Comparison of ENCODE assay signal across 6 cellular contexts in the genomic region with DNA sequence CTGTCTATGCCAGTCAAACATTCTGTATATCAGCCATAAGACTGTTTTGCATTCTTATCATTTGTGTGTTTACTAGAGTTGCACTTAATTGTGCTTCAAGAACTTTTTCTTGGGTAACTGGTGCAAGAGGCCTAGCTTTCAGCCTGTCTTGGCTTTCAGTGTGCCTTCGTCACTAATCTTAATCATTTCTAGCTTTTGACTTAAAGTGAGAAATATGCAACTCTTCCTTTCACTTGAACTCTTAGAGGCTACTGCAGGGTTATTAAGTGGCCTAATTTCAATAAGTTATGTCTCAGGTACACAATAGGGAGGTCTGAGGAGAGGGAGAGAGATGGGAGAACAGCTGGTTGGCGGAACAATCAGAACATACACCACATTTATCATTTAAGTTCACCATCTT.
DNase-seq lines count a peak whose midpoint lies in the region; ATAC-seq, FAIRE-seq and TF ChIP-seq lines count a peak whose summit lies in the region.
"Not testable (repeated sequence)": the region's sequence is repeated elsewhere in the genome, so short reads cannot be mapped to it uniquely, and the experiment has no call there.

No MANE protein-coding gene starts in this region.

- CTCF ChIA-PET in CD4-positive, alpha-beta T cell (lab: Charles Lee); activated CD4-positive, alpha-beta T cell treated with anti-CD3 and anti-CD28 coated beads, Interleukin-2, amount 10 ng/mL, durations not matched to agents 7 days and 5 days (lab: Charles Lee): not testable (repeated sequence)

- peak overlapping the region; percentile 80 for H3K27ac Mint-ChIP-seq in CD4-positive, alpha-beta T cell
- peak overlapping the region; percentile 82 for H3K27ac Mint-ChIP-seq in T-helper 17 cell
- peak overlapping the region; percentile 86 for H3K27ac Mint-ChIP-seq in activated CD4-positive, alpha-beta T cell treated with anti-CD3 and anti-CD28 coated beads, Interleukin-2, amount 10 ng/mL, durations not matched to agents 7 days and 5 days
- H3K27ac Mint-ChIP-seq in activated T-cell treated with anti-CD3 and anti-CD28 coated beads, Interleukin-2, amount 50 U/mL, for 72 hours, result peak overlapping the region; percentile 76
- peak overlapping the region; percentile 67 for H3K27ac Mint-ChIP-seq in activated naive CD8-positive, alpha-beta T cell

- not testable (repeated sequence) for TF ChIP-seq CTCF in CD4-positive, alpha-beta T cell (IDR thresholded peaks at IDR 0.05)

- not testable (repeated sequence) for H3K9me3 Mint-ChIP-seq in CD4-positive, alpha-beta T cell; activated CD4-positive, alpha-beta T cell treated with anti-CD3 and anti-CD28 coated beads, Interleukin-2, amount 10 ng/mL, durations not matched to agents 7 days and 5 days; activated T-cell treated with anti-CD3 and anti-CD28 coated beads, Interleukin-2, amount 50 U/mL, for 72 hours; activated naive CD8-positive, alpha-beta T cell (ENCODE audit: low read depth)

- H3K9me3 ChIP-seq in CD4-positive, alpha-beta T cell (ENCODE audit: control insufficient read depth, low read length); T-helper 17 cell (ENCODE audit: control insufficient read depth, low read length, poor library complexity, severe bottlenecking): not testable (repeated sequence)

- not testable (repeated sequence) for DNase-seq in CD4-positive, alpha-beta T cell; GM18507 (ENCODE audit: extremely low spot score, insufficient read length, low read depth); T-helper 17 cell; activated CD4-positive, alpha-beta T cell treated with anti-CD3 and anti-CD28 coated beads, Interleukin-2, amount 10 ng/mL, durations not matched to agents 7 days and 5 days; activated T-cell treated with anti-CD3 and anti-CD28 coated beads, Interleukin-2, amount 50 U/mL, for 72 hours

- intact Hi-C loops in CD4-positive, alpha-beta T cell (cut with DNase I, micrococcal nuclease), result not testable (repeated sequence)

- peak; percentile 21 for FAIRE-seq in GM18507 (lab: Jason Lieb, UNC)

- not testable (repeated sequence) for ATAC-seq in CD4-positive, alpha-beta T cell (ENCODE audit: poor library complexity)
- peak; percentile 45 for ATAC-seq in T-helper 17 cell
- peak; percentile 49 to 68 for ATAC-seq in activated T-cell treated with anti-CD3 and anti-CD28 coated beads, Interleukin-2, amount 50 U/mL, for 72 hours (replicated peaks in 1 of 2)

- POLR2A ChIA-PET in CD4-positive, alpha-beta T cell (lab: Charles Lee), result interaction anchor here (1.1 kb wide), 1 partner anchor 173 kb away, joined by 3 read pairs; no protein-coding TSS in a partner anchor
- POLR2A ChIA-PET in activated CD4-positive, alpha-beta T cell treated with anti-CD3 and anti-CD28 coated beads, Interleukin-2, amount 10 ng/mL, durations not matched to agents 7 days and 5 days (lab: Charles Lee), result not testable (repeated sequence)

- not testable (repeated sequence) for H3K27me3 ChIP-seq in CD4-positive, alpha-beta T cell (ENCODE audit: control insufficient read depth, insufficient read depth, low read length)

- peaks cover 44% of the 10 kb centered on the region for H3K4me1 Mint-ChIP-seq in CD4-positive, alpha-beta T cell (ENCODE audit: low read depth)
- peaks cover 29% of the 10 kb centered on the region for H3K4me1 Mint-ChIP-seq in T-helper 17 cell
- H3K4me1 Mint-ChIP-seq in activated CD4-positive, alpha-beta T cell treated with anti-CD3 and anti-CD28 coated beads, Interleukin-2, amount 10 ng/mL, durations not matched to agents 7 days and 5 days, result peaks cover 38% of the 10 kb centered on the region
- peaks cover 49% of the 10 kb centered on the region for H3K4me1 Mint-ChIP-seq in activated T-cell treated with anti-CD3 and anti-CD28 coated beads, Interleukin-2, amount 50 U/mL, for 72 hours (ENCODE audit: low read depth)
- H3K4me1 Mint-ChIP-seq in activated naive CD8-positive, alpha-beta T cell (ENCODE audit: low read depth), result peaks cover 37% of the 10 kb centered on the region

- peak overlapping the region; percentile 49 for H3K4me3 Mint-ChIP-seq in CD4-positive, alpha-beta T cell
- H3K4me3 Mint-ChIP-seq in T-helper 17 cell, result peak overlapping the region; percentile 56
- H3K4me3 Mint-ChIP-seq in activated CD4-positive, alpha-beta T cell treated with anti-CD3 and anti-CD28 coated beads, Interleukin-2, amount 10 ng/mL, durations not matched to agents 7 days and 5 days; activated naive CD8-positive, alpha-beta T cell: not testable (repeated sequence)
- H3K4me3 Mint-ChIP-seq in activated T-cell treated with anti-CD3 and anti-CD28 coated beads, Interleukin-2, amount 50 U/mL, for 72 hours, result peak overlapping the region; percentile 10 to 43

- H3K27ac ChIP-seq in CD4-positive, alpha-beta T cell (ENCODE audit: low read depth, low read length), result not testable (repeated sequence)

- peaks cover 11% of the 10 kb centered on the region for H3K36me3 Mint-ChIP-seq in CD4-positive, alpha-beta T cell (ENCODE audit: low read depth)
- peaks cover 18% of the 10 kb centered on the region for H3K36me3 Mint-ChIP-seq in T-helper 17 cell (ENCODE audit: low read depth)
- peaks cover 32% of the 10 kb centered on the region for H3K36me3 Mint-ChIP-seq in activated CD4-positive, alpha-beta T cell treated with anti-CD3 and anti-CD28 coated beads, Interleukin-2, amount 10 ng/mL, durations not matched to agents 7 days and 5 days (ENCODE audit: low read depth)
- peaks cover 8 to 20% of the 10 kb centered on the region in 2 donors for H3K36me3 Mint-ChIP-seq in activated T-cell treated with anti-CD3 and anti-CD28 coated beads, Interleukin-2, amount 50 U/mL, for 72 hours (ENCODE audit: insufficient read depth in 2 of 2)
- not testable (repeated sequence) for H3K36me3 Mint-ChIP-seq in activated naive CD8-positive, alpha-beta T cell

- H3K27me3 Mint-ChIP-seq in CD4-positive, alpha-beta T cell; T-helper 17 cell; activated T-cell treated with anti-CD3 and anti-CD28 coated beads, Interleukin-2, amount 50 U/mL, for 72 hours (ENCODE audit: low read depth); activated naive CD8-positive, alpha-beta T cell: not testable (repeated sequence)
- peaks cover 14% of the 10 kb centered on the region for H3K27me3 Mint-ChIP-seq in activated CD4-positive, alpha-beta T cell treated with anti-CD3 and anti-CD28 coated beads, Interleukin-2, amount 10 ng/mL, durations not matched to agents 7 days and 5 days
